ENCODE assay signal across 38 cellular contexts in genomic region chr15:29637555-29637954, GRCh38.
"Had no signal": no experiment of that assay in that cellular context is flagged by ENCODE, and none has a peak within 500 bp of the region (broad histone marks: within the 10 kb centered on the region; RNA-seq: fewer than 3 reads in every experiment).

No MANE protein-coding gene starts in this region.

- H3K27me3 ChIP-seq: adrenal gland, cardiac muscle cell had no signal

- H3K27ac Mint-ChIP-seq: activated B cell treated with CpG ODN at 0.5 μM for 24 hours; activated CD4-positive, alpha-beta memory T cell treated with anti-CD3 and anti-CD28 coated beads for 36 hours; activated CD4-positive, alpha-beta T cell treated with anti-CD3 and anti-CD28 coated beads, Interleukin-2, amount 10 ng/mL, durations not matched to agents 24 days and 14 days; activated CD8-positive, alpha-beta T cell treated with anti-CD3 and anti-CD28 coated beads for 36 hours; activated naive CD4-positive, alpha-beta T cell treated with anti-CD3 and anti-CD28 coated beads for 36 hours; activated naive CD4-positive, alpha-beta T cell treated with anti-CD3 and anti-CD28 coated beads, Interleukin-2, amount 50 U/mL, for 72 hours; activated naive CD8-positive, alpha-beta T cell treated with anti-CD3 and anti-CD28 coated beads for 36 hours; activated T-cell treated with anti-CD3 and anti-CD28 coated beads, Interleukin-2, amount 50 U/mL, for 72 hours; activated T-helper 1 cell treated with anti-CD3 and anti-CD28 coated beads, Interleukin-12 subunit alpha, Interleukin-12 subunit beta, Interleukin-2, Interleukin-4 antibody, amounts not matched to agents 30 ng/mL and 10 ng/mL and 1 ng/mL, durations not matched to agents 14 hours and 24 hours and 36 hours; activated T-helper 17 cell treated with anti-CD3 and anti-CD28 coated beads, Interleukin-2, amount 50 U/mL, for 72 hours; T-helper 1 cell treated with Interleukin-12 subunit alpha and Interleukin-12 subunit beta and Interleukin-4 antibody, amounts not matched to agents 30 μg/mL and 1 μg/mL, for 36 hours; T-helper 2 cell treated with Interferon-gamma antibody and Interleukin-4, amounts not matched to agents 5 μg/mL and 100 μg/mL, for 36 hours had no signal

- DNase-seq: activated B cell treated with CpG ODN at 0.5 μM for 24 hours; activated CD4-positive, alpha-beta memory T cell treated with anti-CD3 and anti-CD28 coated beads for 36 hours; activated CD4-positive, alpha-beta T cell treated with anti-CD3 and anti-CD28 coated beads for 4 hours; activated CD4-positive, alpha-beta T cell treated with anti-CD3 and anti-CD28 coated beads, Interleukin-2, amount 10 ng/mL, durations not matched to agents 24 days and 14 days; activated CD4-positive, alpha-beta T cell treated with anti-CD3 and anti-CD28 coated beads, Interleukin-2, amount 50 U/mL, for 1 hour; activated CD4-positive, alpha-beta T cell treated with anti-CD3 and anti-CD28 coated beads, Interleukin-2, amount 50 U/mL, for 4 hours; activated CD4-positive, CD25-positive, alpha-beta regulatory T cell treated with anti-CD3 and anti-CD28 coated beads, Interleukin-2, amount 50 U/mL, for 72 hours; activated CD8-positive, alpha-beta memory T cell treated with anti-CD3 and anti-CD28 coated beads, Interleukin-2, amount 50 U/mL, for 4 hours; activated CD8-positive, alpha-beta T cell treated with anti-CD3 and anti-CD28 coated beads for 36 hours; activated effector memory CD4-positive, alpha-beta T cell treated with anti-CD3 and anti-CD28 coated beads, Interleukin-2, amount 50 U/mL, for 16 hours; activated gamma-delta T cell treated with Interleukin-2 at 50 U/mL for 16 hours; activated naive CD4-positive, alpha-beta T cell; activated naive CD4-positive, alpha-beta T cell treated with anti-CD3 and anti-CD28 coated beads for 36 hours; activated naive CD4-positive, alpha-beta T cell treated with anti-CD3 and anti-CD28 coated beads, Interleukin-2, amount 50 U/mL, for 16 hours; activated naive CD8-positive, alpha-beta T cell treated with anti-CD3 and anti-CD28 coated beads for 36 hours; activated T-cell treated with anti-CD3 and anti-CD28 coated beads for 4 hours; activated T-cell treated with anti-CD3 and anti-CD28 coated beads, Interleukin-2, amount 50 U/mL, for 1 hour; activated T-cell treated with anti-CD3 and anti-CD28 coated beads, Interleukin-2, amount 50 U/mL, for 4 hours; activated T-cell treated with anti-CD3 and anti-CD28 coated beads, Interleukin-2, amount 50 U/mL, for 72 hours; adrenal gland; amniotic stem cell; aorta; caudate nucleus; cerebellar nuclear complex; T-helper 1 cell; T-helper 2 cell; T-helper 9 cell had no signal

- H3K9me3 ChIP-seq: adrenal gland had no signal

- H3K27me3 Mint-ChIP-seq: activated CD4-positive, alpha-beta memory T cell treated with anti-CD3 and anti-CD28 coated beads for 36 hours; activated CD4-positive, alpha-beta T cell treated with anti-CD3 and anti-CD28 coated beads, Interleukin-2, amount 10 ng/mL, durations not matched to agents 24 days and 14 days; activated CD8-positive, alpha-beta T cell treated with anti-CD3 and anti-CD28 coated beads for 36 hours had no signal

- H3K36me3 ChIP-seq: adrenal gland, cardiac muscle cell had no signal

- H3K4me1 Mint-ChIP-seq: activated B cell treated with CpG ODN at 0.5 μM for 24 hours; activated CD4-positive, alpha-beta T cell treated with anti-CD3 and anti-CD28 coated beads, Interleukin-2, amount 10 ng/mL, durations not matched to agents 24 days and 14 days; activated naive CD8-positive, alpha-beta T cell treated with anti-CD3 and anti-CD28 coated beads for 36 hours; activated T-helper 17 cell treated with anti-CD3 and anti-CD28 coated beads, Interleukin-2, amount 50 U/mL, for 72 hours; central memory CD8-positive, alpha-beta T cell had no signal

- H3K4me1 ChIP-seq: adrenal gland had no signal

- FAIRE-seq: astrocyte, TTC549 had no signal

- H3K36me3 Mint-ChIP-seq: activated CD4-positive, alpha-beta memory T cell treated with anti-CD3 and anti-CD28 coated beads for 36 hours; activated naive CD4-positive, alpha-beta T cell treated with anti-CD3 and anti-CD28 coated beads, Interleukin-2, amount 50 U/mL, for 72 hours; activated naive CD8-positive, alpha-beta T cell treated with anti-CD3 and anti-CD28 coated beads for 36 hours; brain had no signal

- H3K4me3 Mint-ChIP-seq: activated B cell treated with CpG ODN at 0.5 μM for 24 hours; activated CD4-positive, alpha-beta memory T cell treated with anti-CD3 and anti-CD28 coated beads for 36 hours; activated CD4-positive, alpha-beta T cell treated with anti-CD3 and anti-CD28 coated beads, Interleukin-2, amount 10 ng/mL, durations not matched to agents 24 days and 14 days; activated CD8-positive, alpha-beta T cell treated with anti-CD3 and anti-CD28 coated beads for 36 hours; activated naive CD4-positive, alpha-beta T cell treated with anti-CD3 and anti-CD28 coated beads for 36 hours; activated naive CD8-positive, alpha-beta T cell treated with anti-CD3 and anti-CD28 coated beads for 36 hours; activated T-cell treated with anti-CD3 and anti-CD28 coated beads, Interleukin-2, amount 50 U/mL, for 4 hours; activated T-cell treated with anti-CD3 and anti-CD28 coated beads, Interleukin-2, amount 50 U/mL, for 72 hours; activated T-helper 1 cell treated with anti-CD3 and anti-CD28 coated beads, Interleukin-12 subunit alpha, Interleukin-12 subunit beta, Interleukin-2, Interleukin-4 antibody, amounts not matched to agents 30 ng/mL and 10 ng/mL and 1 ng/mL, durations not matched to agents 14 hours and 24 hours and 36 hours; activated T-helper 17 cell treated with anti-CD3 and anti-CD28 coated beads, Interleukin-2, amount 50 U/mL, for 72 hours; brain; central memory CD8-positive, alpha-beta T cell; T-helper 1 cell treated with Interleukin-12 subunit alpha and Interleukin-12 subunit beta and Interleukin-4 antibody, amounts not matched to agents 30 μg/mL and 1 μg/mL, for 36 hours; T-helper 2 cell treated with Interferon-gamma antibody and Interleukin-4, amounts not matched to agents 5 μg/mL and 100 μg/mL, for 36 hours had no signal

- H3K9me3 Mint-ChIP-seq: activated B cell treated with CpG ODN at 0.5 μM for 24 hours; activated CD4-positive, alpha-beta memory T cell treated with anti-CD3 and anti-CD28 coated beads for 36 hours; activated CD4-positive, alpha-beta T cell treated with anti-CD3 and anti-CD28 coated beads, Interleukin-2, amount 10 ng/mL, durations not matched to agents 24 days and 14 days; activated CD8-positive, alpha-beta T cell treated with anti-CD3 and anti-CD28 coated beads for 36 hours; activated naive CD4-positive, alpha-beta T cell treated with anti-CD3 and anti-CD28 coated beads for 36 hours; activated naive CD4-positive, alpha-beta T cell treated with anti-CD3 and anti-CD28 coated beads, Interleukin-2, amount 50 U/mL, for 72 hours; activated naive CD8-positive, alpha-beta T cell treated with anti-CD3 and anti-CD28 coated beads for 36 hours; activated T-cell treated with anti-CD3 and anti-CD28 coated beads, Interleukin-2, amount 50 U/mL, for 4 hours; activated T-cell treated with anti-CD3 and anti-CD28 coated beads, Interleukin-2, amount 50 U/mL, for 72 hours; activated T-helper 1 cell treated with anti-CD3 and anti-CD28 coated beads, Interleukin-12 subunit alpha, Interleukin-12 subunit beta, Interleukin-2, Interleukin-4 antibody, amounts not matched to agents 30 ng/mL and 10 ng/mL and 1 ng/mL, durations not matched to agents 14 hours and 24 hours and 36 hours; activated T-helper 17 cell treated with anti-CD3 and anti-CD28 coated beads, Interleukin-2, amount 50 U/mL, for 72 hours; central memory CD8-positive, alpha-beta T cell; T-helper 1 cell treated with Interleukin-12 subunit alpha and Interleukin-12 subunit beta and Interleukin-4 antibody, amounts not matched to agents 30 μg/mL and 1 μg/mL, for 36 hours; T-helper 2 cell treated with Interferon-gamma antibody and Interleukin-4, amounts not matched to agents 5 μg/mL and 100 μg/mL, for 36 hours had no signal

- H3K27ac ChIP-seq: adrenal gland, cardiac muscle cell, VCaP had no signal

- H3K4me3 ChIP-seq: adrenal gland, cardiac muscle cell had no signal

- ATAC-seq: activated CD8-positive, alpha-beta T cell treated with anti-CD3 and anti-CD28 coated beads for 36 hours; activated naive CD4-positive, alpha-beta T cell treated with anti-CD3 and anti-CD28 coated beads, Interleukin-2, amount 50 U/mL, for 72 hours; activated T-cell treated with anti-CD3 and anti-CD28 coated beads, Interleukin-2, amount 50 U/mL, for 4 hours; activated T-cell treated with anti-CD3 and anti-CD28 coated beads, Interleukin-2, amount 50 U/mL, for 72 hours; activated T-helper 17 cell treated with anti-CD3 and anti-CD28 coated beads, Interleukin-2, amount 50 U/mL, for 72 hours had no signal
